ENCODE assay signal across 33 cellular contexts in genomic region chr12:130685850-130686249, GRCh38. TPM values are rescaled to one million over a fixed set of nuclear protein-coding genes. Genes with fewer than 3 reads are reported as not detected.
"Had no signal": no experiment of that assay in that cellular context is flagged by ENCODE, and none has a peak within 500 bp of the region (broad histone marks: within the 10 kb centered on the region; RNA-seq: fewer than 3 reads in every experiment).

No MANE protein-coding gene starts in this region.

- H3K9me3 ChIP-seq: adrenal gland, body of pancreas, esophagus squamous epithelium, gastroesophageal sphincter had no signal

- DNase-seq: activated B cell treated with CpG ODN at 0.5 μM for 24 hours; activated CD4-positive, alpha-beta T cell treated with anti-CD3 and anti-CD28 coated beads for 48 hours; activated CD4-positive, alpha-beta T cell treated with anti-CD3 and anti-CD28 coated beads, Interleukin-2, amount 50 U/mL, for 1 hour; activated CD4-positive, alpha-beta T cell treated with anti-CD3 and anti-CD28 coated beads, Interleukin-2, amount 50 U/mL, for 48 hours; activated CD8-positive, alpha-beta memory T cell treated with anti-CD3 and anti-CD28 coated beads for 24 hours; activated CD8-positive, alpha-beta T cell treated with anti-CD3 and anti-CD28 coated beads for 36 hours; activated effector memory CD4-positive, alpha-beta T cell treated with anti-CD3 and anti-CD28 coated beads, Interleukin-2, amount 50 U/mL, for 16 hours; activated naive CD4-positive, alpha-beta T cell treated with anti-CD3 and anti-CD28 coated beads for 36 hours; activated naive CD8-positive, alpha-beta T cell treated with anti-CD3 and anti-CD28 coated beads for 36 hours; activated naive CD8-positive, alpha-beta T cell treated with anti-CD3 and anti-CD28 coated beads, Interleukin-2, amount 50 U/mL, for 24 hours; activated T-cell treated with anti-CD3 and anti-CD28 coated beads, Interleukin-2, amount 50 U/mL, for 1 hour; activated T-cell treated with anti-CD3 and anti-CD28 coated beads, Interleukin-2, amount 50 U/mL, for 48 hours; adrenal gland; cortex of kidney; dermis blood vessel endothelial cell; effector CD4-positive, alpha-beta T cell; effector memory CD8-positive, alpha-beta T cell; esophagus squamous epithelium; foreskin melanocyte; T-helper 2 cell had no signal

- H3K4me3 Mint-ChIP-seq: activated B cell treated with CpG ODN at 0.5 μM for 24 hours; activated CD8-positive, alpha-beta T cell treated with anti-CD3 and anti-CD28 coated beads for 36 hours; activated naive CD4-positive, alpha-beta T cell treated with anti-CD3 and anti-CD28 coated beads for 36 hours; activated naive CD4-positive, alpha-beta T cell treated with anti-CD3 and anti-CD28 coated beads, Interleukin-2, amount 50 U/mL, for 24 hours; activated naive CD8-positive, alpha-beta T cell treated with anti-CD3 and anti-CD28 coated beads for 36 hours; activated naive CD8-positive, alpha-beta T cell treated with anti-CD3 and anti-CD28 coated beads, Interleukin-2, amount 50 U/mL, for 24 hours; activated T-helper 1 cell treated with anti-CD3 and anti-CD28 coated beads, Interleukin-12 subunit alpha, Interleukin-12 subunit beta, Interleukin-2, Interleukin-4 antibody, amounts not matched to agents 30 ng/mL and 10 ng/mL and 1 ng/mL, durations not matched to agents 14 hours and 24 hours and 36 hours; effector memory CD8-positive, alpha-beta T cell had no signal

- H3K4me1 ChIP-seq: adrenal gland, body of pancreas, esophagus squamous epithelium, gastroesophageal sphincter had no signal

- H3K9me3 Mint-ChIP-seq: activated B cell treated with CpG ODN at 0.5 μM for 24 hours; activated CD8-positive, alpha-beta T cell treated with anti-CD3 and anti-CD28 coated beads for 36 hours; activated naive CD4-positive, alpha-beta T cell treated with anti-CD3 and anti-CD28 coated beads for 36 hours; activated naive CD4-positive, alpha-beta T cell treated with anti-CD3 and anti-CD28 coated beads, Interleukin-2, amount 50 U/mL, for 24 hours; activated naive CD8-positive, alpha-beta T cell treated with anti-CD3 and anti-CD28 coated beads for 36 hours; activated naive CD8-positive, alpha-beta T cell treated with anti-CD3 and anti-CD28 coated beads, Interleukin-2, amount 50 U/mL, for 24 hours; activated T-helper 1 cell treated with anti-CD3 and anti-CD28 coated beads, Interleukin-12 subunit alpha, Interleukin-12 subunit beta, Interleukin-2, Interleukin-4 antibody, amounts not matched to agents 30 ng/mL and 10 ng/mL and 1 ng/mL, durations not matched to agents 14 hours and 24 hours and 36 hours; activated T-helper 2 cell treated with anti-CD3 and anti-CD28 coated beads, Interferon-gamma antibody, Interleukin-2, Interleukin-4, amounts not matched to agents 10 μg/mL and 5 μg/mL and 100 μg/mL, durations not matched to agents 14 hours and 24 hours and 36 hours; effector memory CD8-positive, alpha-beta T cell had no signal

- H3K27me3 ChIP-seq: body of pancreas had no signal

- ATAC-seq: activated CD4-positive, CD25-positive, alpha-beta regulatory T cell treated with anti-CD3 and anti-CD28 coated beads, Interleukin-2, amount 50 U/mL, for 24 hours; activated CD8-positive, alpha-beta T cell treated with anti-CD3 and anti-CD28 coated beads for 36 hours; activated naive CD8-positive, alpha-beta T cell treated with anti-CD3 and anti-CD28 coated beads, Interleukin-2, amount 50 U/mL, for 24 hours; body of pancreas; effector memory CD8-positive, alpha-beta T cell; gastroesophageal sphincter had no signal

- H3K27ac ChIP-seq: adrenal gland, body of pancreas, epithelial cell of prostate, esophagus squamous epithelium, gastroesophageal sphincter had no signal

- H3K4me1 Mint-ChIP-seq: activated B cell treated with CpG ODN at 0.5 μM for 24 hours; activated naive CD4-positive, alpha-beta T cell treated with anti-CD3 and anti-CD28 coated beads, Interleukin-2, amount 50 U/mL, for 24 hours; activated naive CD8-positive, alpha-beta T cell treated with anti-CD3 and anti-CD28 coated beads, Interleukin-2, amount 50 U/mL, for 24 hours had no signal

- H3K27ac Mint-ChIP-seq: activated B cell treated with CpG ODN at 0.5 μM for 24 hours; activated CD8-positive, alpha-beta T cell treated with anti-CD3 and anti-CD28 coated beads for 36 hours; activated naive CD4-positive, alpha-beta T cell treated with anti-CD3 and anti-CD28 coated beads for 36 hours; activated naive CD4-positive, alpha-beta T cell treated with anti-CD3 and anti-CD28 coated beads, Interleukin-2, amount 50 U/mL, for 24 hours; activated naive CD8-positive, alpha-beta T cell treated with anti-CD3 and anti-CD28 coated beads for 36 hours; activated naive CD8-positive, alpha-beta T cell treated with anti-CD3 and anti-CD28 coated beads, Interleukin-2, amount 50 U/mL, for 24 hours; activated T-helper 1 cell treated with anti-CD3 and anti-CD28 coated beads, Interleukin-12 subunit alpha, Interleukin-12 subunit beta, Interleukin-2, Interleukin-4 antibody, amounts not matched to agents 30 ng/mL and 10 ng/mL and 1 ng/mL, durations not matched to agents 14 hours and 24 hours and 36 hours; activated T-helper 2 cell treated with anti-CD3 and anti-CD28 coated beads, Interferon-gamma antibody, Interleukin-2, Interleukin-4, amounts not matched to agents 10 μg/mL and 5 μg/mL and 100 μg/mL, durations not matched to agents 14 hours and 24 hours and 36 hours; effector memory CD8-positive, alpha-beta T cell had no signal

- H3K36me3 ChIP-seq: adrenal gland, esophagus squamous epithelium, gastroesophageal sphincter had no signal

- H3K4me3 ChIP-seq: adrenal gland, body of pancreas, esophagus squamous epithelium, gastroesophageal sphincter had no signal

- H3K36me3 Mint-ChIP-seq: activated naive CD4-positive, alpha-beta T cell treated with anti-CD3 and anti-CD28 coated beads, Interleukin-2, amount 50 U/mL, for 24 hours; activated naive CD8-positive, alpha-beta T cell treated with anti-CD3 and anti-CD28 coated beads for 36 hours had no signal

RNA-seq across cellular contexts. Expression of gene RIMBP2, which starts 30.2 kb away (rescaled TPM):
- total RNA-seq: activated B cell treated with CpG ODN at 0.5 μM for 24 hours; activated CD8-positive, alpha-beta T cell treated with anti-CD3 and anti-CD28 coated beads for 36 hours; activated naive CD4-positive, alpha-beta T cell treated with anti-CD3 and anti-CD28 coated beads for 36 hours; activated naive CD8-positive, alpha-beta T cell treated with anti-CD3 and anti-CD28 coated beads for 36 hours; activated T-helper 1 cell treated with anti-CD3 and anti-CD28 coated beads, Interleukin-12 subunit alpha, Interleukin-12 subunit beta, Interleukin-2, Interleukin-4 antibody, amounts not matched to agents 30 ng/mL and 10 ng/mL and 1 ng/mL, durations not matched to agents 14 hours and 24 hours and 36 hours; activated T-helper 2 cell treated with anti-CD3 and anti-CD28 coated beads, Interferon-gamma antibody, Interleukin-2, Interleukin-4, amounts not matched to agents 10 μg/mL and 5 μg/mL and 100 μg/mL, durations not matched to agents 14 hours and 24 hours and 36 hours; dermis blood vessel endothelial cell; endothelial cell of umbilical vein; fibroblast of villous mesenchyme; glomerular endothelial cell; T-helper 1 cell treated with Interleukin-12 subunit alpha and Interleukin-12 subunit beta and Interleukin-4 antibody, amounts not matched to agents 30 ng/mL and 1 ng/mL, for 36 hours had no signal
- polyA plus RNA-seq: aorta, fibroblast of lung had no signal
